In the genomic region with DNA sequence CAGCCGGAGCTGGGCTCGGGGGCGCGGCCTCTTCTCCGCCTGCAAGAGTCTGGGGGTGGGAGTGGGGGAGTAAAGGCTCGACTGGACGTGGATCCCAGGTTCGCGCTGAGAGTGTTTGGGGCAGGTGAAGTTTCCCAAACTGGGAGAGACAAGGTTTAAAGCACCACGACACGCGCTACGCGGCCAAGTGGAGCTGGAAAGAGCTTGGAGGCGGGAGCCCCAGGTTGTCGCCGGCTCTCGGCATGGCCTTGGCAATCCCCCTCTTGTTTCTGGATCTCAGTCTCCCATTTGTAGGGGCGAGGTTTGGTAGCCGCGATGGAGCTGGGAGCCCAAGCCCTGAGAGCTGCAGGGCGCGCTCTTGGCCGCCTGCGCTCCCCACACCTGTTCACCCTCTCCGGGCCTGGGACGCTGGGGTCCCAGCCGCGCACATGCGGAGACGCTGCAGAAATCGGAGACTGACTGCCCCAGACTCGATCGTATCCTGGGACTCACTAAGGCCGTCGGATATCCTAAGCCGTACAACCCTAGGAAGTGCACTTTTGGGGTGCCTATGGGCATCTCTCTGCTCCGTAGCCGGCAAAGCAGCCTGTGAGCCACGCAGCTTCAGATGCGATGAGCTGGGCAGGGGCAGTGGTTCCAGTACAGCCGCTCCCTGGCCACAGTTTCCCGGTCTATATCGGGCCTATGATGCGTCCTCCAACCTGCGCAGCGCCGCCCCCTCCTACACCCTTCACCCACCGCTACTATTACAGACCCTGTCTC, we compare ENCODE assay signal across 8 cellular contexts. TPM values are rescaled to one million over a fixed set of nuclear protein-coding genes. Genes with fewer than 3 reads are reported as not detected.
A peak's percentile ranks its signal among the peaks of the same experiment; 100 is the strongest.
DNase-seq lines count a peak whose midpoint lies in the region; ATAC-seq and TF ChIP-seq lines count a peak whose summit lies in the region.

No MANE protein-coding gene starts in this region.

- DNase-seq in activated CD4-positive, alpha-beta memory T cell treated with anti-CD3 and anti-CD28 coated beads for 36 hours: peak; percentile 17
- DNase-seq in glutamatergic neuron: peak; percentile 27
- DNase-seq in medulla oblongata (ENCODE audit: extremely low spot score): no peak
- no peak for DNase-seq in NCI-H526 treated with DMSO at 0.1 percent for 48 hours (lab: John Stamatoyannopoulos, UW)

- peak overlapping the region; percentile 70 for H3K4me2 ChIP-seq in parathyroid adenoma (ENCODE audit: low read length)

- H3K27ac ChIP-seq in ACC112 (ENCODE audit: low read depth, low read length) (no peak overlapping the region), parathyroid adenoma (no peak overlapping the region)

- CTCF ChIA-PET in activated CD4-positive, alpha-beta memory T cell treated with anti-CD3 and anti-CD28 coated beads for 36 hours (lab: Charles Lee): interaction anchor here (0.6 to 3.1 kb wide), 8 partner anchors 34 to 116 kb away, joined by 3 to 18 read pairs (median 4); no protein-coding TSS in a partner anchor

- POLR2A ChIA-PET in activated CD4-positive, alpha-beta memory T cell treated with anti-CD3 and anti-CD28 coated beads for 36 hours (lab: Charles Lee): interaction anchor here (1.0 kb wide), 1 partner anchor 9 kb away, joined by 3 read pairs; no protein-coding TSS in a partner anchor

- H3K27me3 ChIP-seq in ACC112 (ENCODE audit: insufficient read depth, low read length) (peaks cover 79% of the 10 kb centered on the region), parathyroid adenoma (ENCODE audit: control insufficient read depth, insufficient read depth, low read length) (no peaks in the 10 kb centered on the region)

- ATAC-seq in GM21381 (IDR thresholded peaks at IDR 0.05; ENCODE audit: unreplicated experiment) (peak; percentile 18), HG02763 (IDR thresholded peaks at IDR 0.05; ENCODE audit: unreplicated experiment) (no peak)

- peak overlapping the region; percentile 59 for H3K4me3 Mint-ChIP-seq in activated CD4-positive, alpha-beta memory T cell treated with anti-CD3 and anti-CD28 coated beads for 36 hours
- peak overlapping the region; percentile 86 for H3K4me3 Mint-ChIP-seq in glutamatergic neuron (ENCODE audit: unreplicated experiment)

- no peak overlapping the region for H3K27ac Mint-ChIP-seq in activated CD4-positive, alpha-beta memory T cell treated with anti-CD3 and anti-CD28 coated beads for 36 hours
- no peak overlapping the region for H3K27ac Mint-ChIP-seq in glutamatergic neuron (ENCODE audit: unreplicated experiment)

- peaks cover 42% of the 10 kb centered on the region for H3K27me3 Mint-ChIP-seq in activated CD4-positive, alpha-beta memory T cell treated with anti-CD3 and anti-CD28 coated beads for 36 hours
- peaks cover 18% of the 10 kb centered on the region for H3K27me3 Mint-ChIP-seq in glutamatergic neuron (ENCODE audit: unreplicated experiment)

- H3K9ac ChIP-seq in parathyroid adenoma: no peak overlapping the region

- intact Hi-C loops in activated CD4-positive, alpha-beta memory T cell treated with anti-CD3 and anti-CD28 coated beads for 36 hours (cut with micrococcal nuclease): loop anchor here (5.0 to 10.0 kb wide), 2 partner anchors 90 to 92 kb away; a partner anchor contains a TSS

- H3K36me3 ChIP-seq in ACC112 (ENCODE audit: insufficient read depth, low read length) (no peaks in the 10 kb centered on the region), parathyroid adenoma (ENCODE audit: control insufficient read depth, insufficient read depth, low read length) (no peaks in the 10 kb centered on the region)

- H3K79me2 ChIP-seq in ACC112 (ENCODE audit: control insufficient read depth, insufficient read depth, low read length, unreplicated experiment) (no peaks in the 10 kb centered on the region), parathyroid adenoma (no peaks in the 10 kb centered on the region)

- peaks cover 15% of the 10 kb centered on the region for H3K4me1 Mint-ChIP-seq in activated CD4-positive, alpha-beta memory T cell treated with anti-CD3 and anti-CD28 coated beads for 36 hours (ENCODE audit: low read depth)
- H3K4me1 Mint-ChIP-seq in glutamatergic neuron (ENCODE audit: low read depth, unreplicated experiment): peaks cover 6% of the 10 kb centered on the region

- TF ChIP-seq CTCF in glutamatergic neuron (IDR thresholded peaks at IDR 0.05; ENCODE audit: partially characterized antibody, unreplicated experiment) (no peak), parathyroid adenoma (IDR thresholded peaks at IDR 0.05) (no peak)

- no peaks in the 10 kb centered on the region for H3K9me3 ChIP-seq in parathyroid adenoma (ENCODE audit: control insufficient read depth, low read length)

- H3K9me3 Mint-ChIP-seq in activated CD4-positive, alpha-beta memory T cell treated with anti-CD3 and anti-CD28 coated beads for 36 hours: no peaks in the 10 kb centered on the region
- H3K9me3 Mint-ChIP-seq in glutamatergic neuron (ENCODE audit: unreplicated experiment): peaks cover 3% of the 10 kb centered on the region

- H3K4me1 ChIP-seq in ACC112 (ENCODE audit: control insufficient read depth, insufficient read depth, low read length, unreplicated experiment) (peaks cover 7% of the 10 kb centered on the region), parathyroid adenoma (no peaks in the 10 kb centered on the region)

- H3K36me3 Mint-ChIP-seq in activated CD4-positive, alpha-beta memory T cell treated with anti-CD3 and anti-CD28 coated beads for 36 hours: no peaks in the 10 kb centered on the region
- peaks cover 5% of the 10 kb centered on the region for H3K36me3 Mint-ChIP-seq in glutamatergic neuron (ENCODE audit: unreplicated experiment)

- H3K4me3 ChIP-seq in ACC112 (ENCODE audit: low read depth, low read length) (peak overlapping the region; percentile 76), parathyroid adenoma (ENCODE audit: low read depth, low read length) (peak overlapping the region; percentile 46)

- H2AFZ ChIP-seq in ACC112 (ENCODE audit: low read length, unreplicated experiment) (peak overlapping the region; percentile 51), parathyroid adenoma (peak overlapping the region; percentile 80)

RNA-seq across cellular contexts. Expression of a gene that starts 0.9 kb away (rescaled TPM):
- 1 to 10 TPM; 1.7 to 2.5 TPM for total RNA-seq in activated CD4-positive, alpha-beta memory T cell treated with anti-CD3 and anti-CD28 coated beads for 36 hours
- 0.64 TPM for total RNA-seq in glutamatergic neuron (ENCODE audit: unreplicated experiment)

Comparison
In these comparisons a context has a peak if more than half of its experiments do, and no peak if none do; other contexts are left out.
1. DNase-seq: peak in activated CD4-positive, alpha-beta memory T cell treated with anti-CD3 and anti-CD28 coated beads for 36 hours (single experiment) and glutamatergic neuron (single experiment); none in medulla oblongata (single experiment) and NCI-H526 treated with DMSO at 0.1 percent for 48 hours (single experiment).